Comparison of ENCODE assay signal across 8 cellular contexts in genomic region chr4:55125087-55125721, GRCh38. TPM values are rescaled to one million over a fixed set of nuclear protein-coding genes. Genes with fewer than 3 reads are reported as not detected.
DNase-seq lines count a peak whose midpoint lies in the region; ATAC-seq and TF ChIP-seq lines count a peak whose summit lies in the region.

Gene KDR, minus strand, starts transcription at chr4:55125595. Its CDS starts 302 bp downstream, at chr4:55125293.

- H3K27ac ChIP-seq in esophagus muscularis mucosa (replicated peaks in 1 of 4) = peak within 1 kb of the TSS; percentile 36 to 70 (median 62)

- under 1% methylated on average over 48 of the region's 57 CpGs for WGBS in esophagus muscularis mucosa

- H3K27me3 Mint-ChIP-seq in natural killer cell (ENCODE audit: low read depth in 2 of 2) = peaks cover 43 to 55% of the 10 kb centered on the region in 2 donors

- H3K9me3 ChIP-seq in esophagus muscularis mucosa = no peaks in the 10 kb centered on the region

- ATAC-seq in natural killer cell = no peak
- ATAC-seq in HG02642 (IDR thresholded peaks at IDR 0.05; ENCODE audit: poor library complexity, unreplicated experiment) = no peak
- no peak for ATAC-seq in HG02840 (IDR thresholded peaks at IDR 0.05; ENCODE audit: low FRiP score, unreplicated experiment)
- ATAC-seq in GM21737 (IDR thresholded peaks at IDR 0.05; ENCODE audit: unreplicated experiment) = no peak

- TF ChIP-seq POLR2A in esophagus muscularis mucosa (IDR thresholded peaks at IDR 0.05; ENCODE audit: low read depth) = no peak

- H3K9me3 Mint-ChIP-seq in natural killer cell = no peaks in the 10 kb centered on the region

- no peak for TF ChIP-seq EP300 in esophagus muscularis mucosa (IDR thresholded peaks at IDR 0.05)

- intact Hi-C loops in esophagus muscularis mucosa (cut with DNase I) (loop anchor here (10.0 kb wide), 1 partner anchor 120 kb away; no protein-coding TSS in a partner anchor), natural killer cell (cut with micrococcal nuclease) (no loop called here)

- DNase-seq in AG09309 (ENCODE audit: low read depth) (no peak), NCI-H510A (lab: John Stamatoyannopoulos, UW) (peak; percentile 37), esophagus muscularis mucosa (ENCODE audit: extremely low spot score) (no peak), natural killer cell (no peak), KBM-7 (no peak)

- in situ Hi-C loops in KBM-7 (cut with MboI; ENCODE audit: low pct_unique_long_range_greater_than_20kb, low sequenced_read_pairs) = no loop called here

- peaks cover 7 to 8% of the 10 kb centered on the region in 2 donors for H3K4me1 Mint-ChIP-seq in natural killer cell

- peak within 1 kb of the TSS; percentile 42 for H3K4me3 ChIP-seq in AG09309 (ENCODE audit: control insufficient read depth, low read depth, low read length)
- H3K4me3 ChIP-seq in esophagus muscularis mucosa = peak within 1 kb of the TSS; percentile 63 to 73 (median 68)

- H3K27ac Mint-ChIP-seq in natural killer cell = no peak within 1 kb of the TSS

- H3K36me3 Mint-ChIP-seq in natural killer cell = no peaks in the 10 kb centered on the region

- H3K36me3 ChIP-seq in esophagus muscularis mucosa = peaks cover 0 to 2% (median 0%) of the 10 kb centered on the region in 4 donors

- H3K4me3 Mint-ChIP-seq in natural killer cell = peak within 1 kb of the TSS; percentile 52

- no peak for TF ChIP-seq CTCF in AG09309 (IDR thresholded peaks at IDR 0.05; ENCODE audit: control insufficient read depth, insufficient read depth, low read depth, low read length, missing control alignments)
- no peak for TF ChIP-seq CTCF in esophagus muscularis mucosa (IDR thresholded peaks at IDR 0.05)
- TF ChIP-seq CTCF in natural killer cell (IDR thresholded peaks at IDR 0.05) = no peak

- peaks cover 14 to 31% (median 27%) of the 10 kb centered on the region in 4 donors for H3K4me1 ChIP-seq in esophagus muscularis mucosa

- peaks cover 0 to 17% (median 6%) of the 10 kb centered on the region in 4 donors for H3K27me3 ChIP-seq in esophagus muscularis mucosa

RNA-seq across cellular contexts. Expression of gene KDR, which starts in this region (rescaled TPM):
- total RNA-seq in esophagus muscularis mucosa (100 to 1,000 TPM in 1 of 4 donors, 10 to 100 TPM in 3; 39.5 to 104 (median 61.7) TPM), natural killer cell (under 1 TPM in 2 of 3 donors, not detected in 1; 0.07 to 0.08 TPM)

Comparison
In these comparisons a context has a peak if more than half of its experiments do, and no peak if none do; other contexts are left out.
1. RNA of gene KDR (total RNA-seq): 39.5 to 104 TPM in esophagus muscularis mucosa; 0.07 to 0.08 TPM in natural killer cell; every median in the first group is over 10 times any median in the second.